In genomic region chr3:9169951-9170850, GRCh38 we compare ENCODE assay signal across 1 cellular context.
TF ChIP-seq lines count a peak whose summit lies in the region.

No MANE protein-coding gene starts in this region.

TF ChIP-seq in HEK293, 187 proteins besides CTCF, POLR2A, EP300 and RAD21 (continued from another document):
- TF ChIP-seq, protein P1, sequence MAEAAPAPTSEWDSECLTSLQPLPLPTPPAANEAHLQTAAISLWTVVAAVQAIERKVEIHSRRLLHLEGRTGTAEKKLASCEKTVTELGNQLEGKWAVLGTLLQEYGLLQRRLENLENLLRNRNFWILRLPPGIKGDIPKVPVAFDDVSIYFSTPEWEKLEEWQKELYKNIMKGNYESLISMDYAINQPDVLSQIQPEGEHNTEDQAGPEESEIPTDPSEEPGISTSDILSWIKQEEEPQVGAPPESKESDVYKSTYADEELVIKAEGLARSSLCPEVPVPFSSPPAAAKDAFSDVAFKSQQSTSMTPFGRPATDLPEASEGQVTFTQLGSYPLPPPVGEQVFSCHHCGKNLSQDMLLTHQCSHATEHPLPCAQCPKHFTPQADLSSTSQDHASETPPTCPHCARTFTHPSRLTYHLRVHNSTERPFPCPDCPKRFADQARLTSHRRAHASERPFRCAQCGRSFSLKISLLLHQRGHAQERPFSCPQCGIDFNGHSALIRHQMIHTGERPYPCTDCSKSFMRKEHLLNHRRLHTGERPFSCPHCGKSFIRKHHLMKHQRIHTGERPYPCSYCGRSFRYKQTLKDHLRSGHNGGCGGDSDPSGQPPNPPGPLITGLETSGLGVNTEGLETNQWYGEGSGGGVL (tag by site-specific recombination; IDR thresholded peaks at IDR 0.05) = no peak
- TF ChIP-seq ZNF148 (tag by site-specific recombination; IDR thresholded peaks at IDR 0.05; ENCODE audit: borderline replicate concordance) (no peak), ZNF585B (tag by site-specific recombination; IDR thresholded peaks at IDR 0.05) (no peak), ZNF404 (tag by site-specific recombination; IDR thresholded peaks at IDR 0.05) (no peak), ZNF10 (tag by site-specific recombination; IDR thresholded peaks at IDR 0.05) (no peak), GLIS1 (tag by site-specific recombination; IDR thresholded peaks at IDR 0.05) (no peak)
TF ChIP-seq in HEK293: peak in this region for 0.
